8 cellular contexts compared by ENCODE assay signal in the genomic region with DNA sequence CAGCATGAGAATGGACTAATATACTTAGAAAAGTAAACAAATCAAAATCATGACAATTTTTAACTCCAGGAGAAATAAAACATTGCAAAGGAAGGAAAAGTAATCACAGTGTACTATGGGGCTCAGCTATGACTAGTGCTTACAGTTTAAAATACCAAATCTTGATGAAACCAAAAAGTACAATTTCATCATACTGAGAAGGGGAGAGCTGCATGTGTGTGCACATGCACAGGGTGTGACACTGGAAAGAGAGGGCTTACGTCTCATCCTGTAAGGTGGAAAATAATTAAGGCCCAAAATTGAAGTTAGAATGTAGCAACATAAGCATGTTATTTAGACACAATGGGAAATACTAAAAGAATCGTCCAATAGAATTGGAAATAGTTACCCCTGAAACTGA.
"Had no signal": no experiment of that assay in that cellular context is flagged by ENCODE, and none has a peak within 500 bp of the region (broad histone marks: within the 10 kb centered on the region; RNA-seq: fewer than 3 reads in every experiment).

No MANE protein-coding gene starts in this region.

- FAIRE-seq: G401.6, GM12878, GM12891, GM12892, GM18507, GM19239 had no signal

- H3K4me3 ChIP-seq: GM12878 had no signal

- ATAC-seq: GM12878 had no signal

- DNase-seq: GDM1, GF-D8 had no signal
